ENCODE assay signal across 9 cellular contexts in genomic region chr9:111994831-111995458, GRCh38.
DNase-seq lines count a peak whose midpoint lies in the region; ATAC-seq and TF ChIP-seq lines count a peak whose summit lies in the region.
"Had no signal": no experiment of that assay in that cellular context is flagged by ENCODE, and none has a peak within 500 bp of the region (broad histone marks: within the 10 kb centered on the region; RNA-seq: fewer than 3 reads in every experiment).

No MANE protein-coding gene starts in this region.

- peak overlapping the region in 1 of 2 donors; percentile 50 for H3K27ac Mint-ChIP-seq in stimulated activated naive CD8-positive, alpha-beta T cell treated with anti-CD3 and anti-CD28 coated beads, Interleukin-15, amount 100 ng/mL, for 72 hours

- peaks cover 10% of the 10 kb centered on the region for H3K4me1 ChIP-seq in mammary epithelial cell (ENCODE audit: insufficient read depth, low read length)
- H3K4me1 ChIP-seq in breast epithelium = no peaks in the 10 kb centered on the region

- H3K27me3 ChIP-seq in mammary epithelial cell (ENCODE audit: insufficient read depth, low read length) (no peaks in the 10 kb centered on the region), breast epithelium (no peaks in the 10 kb centered on the region)

- H3K36me3 ChIP-seq in mammary epithelial cell (ENCODE audit: insufficient read depth, low read length) (no peaks in the 10 kb centered on the region), breast epithelium (no peaks in the 10 kb centered on the region)

- no peak for TF ChIP-seq POLR2A in breast epithelium (IDR thresholded peaks at IDR 0.05)

- no peak overlapping the region for H3K4me2 ChIP-seq in mammary epithelial cell (ENCODE audit: insufficient read depth, low read depth, low read length)
- H3K4me2 ChIP-seq: KMS-11 had no signal

- peaks cover 37% of the 10 kb centered on the region for H3K4me1 Mint-ChIP-seq in stimulated activated naive CD8-positive, alpha-beta T cell treated with anti-CD3 and anti-CD28 coated beads, Interleukin-15, amount 100 ng/mL, for 72 hours

- BruUV-seq in mammary epithelial cell (replicated peaks; lab: Mats Ljungman, UMichigan) = no TSS peak

- dilution Hi-C loops in mammary epithelial cell (cut with HindIII; ENCODE audit: low sequenced_read_pairs) = no loop called here

- in situ Hi-C loops in mammary epithelial cell (cut with MboI; ENCODE audit: low sequenced_read_pairs in 2 of 2) = no loop called here

- DNase-seq in mammary epithelial cell (peak; percentile 42), breast epithelium (ENCODE audit: low spot score in 2 of 2) (no peak), NOMO-1 (lab: John Stamatoyannopoulos, UW; ENCODE audit: unreplicated experiment in 2 of 2) (no peak), islet precursor cell (no peak), NCI-H526 (lab: John Stamatoyannopoulos, UW) (no peak)
- peak; percentile 9 for DNase-seq in central memory CD4-positive, alpha-beta T cell
- DNase-seq in stimulated activated naive CD8-positive, alpha-beta T cell treated with anti-CD3 and anti-CD28 coated beads, Interleukin-15, amount 100 ng/mL, for 72 hours = no peak

- ATAC-seq in HG03108 (IDR thresholded peaks at IDR 0.05; ENCODE audit: unreplicated experiment) = peak; percentile 61
- peak; percentile 68 for ATAC-seq in stimulated activated naive CD8-positive, alpha-beta T cell treated with anti-CD3 and anti-CD28 coated beads, Interleukin-15, amount 100 ng/mL, for 72 hours

- intact Hi-C loops in mammary epithelial cell (cut with micrococcal nuclease) (no loop called here), breast epithelium (cut with DNase I; ENCODE audit: low total_unique reads) (no loop called here)

- H3K9me3 ChIP-seq in mammary epithelial cell (replicated peaks; ENCODE audit: insufficient read depth, low read length) (peaks cover 2% of the 10 kb centered on the region), breast epithelium (no peaks in the 10 kb centered on the region)

- H3K9ac ChIP-seq in mammary epithelial cell (ENCODE audit: insufficient read depth, low read length) = no peak overlapping the region
- H3K9ac ChIP-seq: KMS-11 had no signal

- CTCF ChIA-PET in mammary epithelial cell (lab: Charles Lee; ENCODE audit: low non-redundant PET) = no interaction called here

- no peaks in the 10 kb centered on the region for H3K79me2 ChIP-seq in mammary epithelial cell (ENCODE audit: insufficient read depth, low read length)

- peak overlapping the region; percentile 40 to 41 for H3K4me3 Mint-ChIP-seq in stimulated activated naive CD8-positive, alpha-beta T cell treated with anti-CD3 and anti-CD28 coated beads, Interleukin-15, amount 100 ng/mL, for 72 hours

- TF ChIP-seq CTCF in mammary epithelial cell (conservative IDR thresholded peaks at IDR 0.05 in 1 of 2, IDR thresholded peaks at IDR 0.05 in 1 of 2; ENCODE audit: extremely low read depth in 1 of 2, insufficient read depth in 1 of 2, low read depth in 1 of 2, low read length in 2 of 2) = no peak
- no peak for TF ChIP-seq CTCF in breast epithelium (IDR thresholded peaks at IDR 0.05)

- H3K9me3 Mint-ChIP-seq in stimulated activated naive CD8-positive, alpha-beta T cell treated with anti-CD3 and anti-CD28 coated beads, Interleukin-15, amount 100 ng/mL, for 72 hours = peaks cover 0 to 14% of the 10 kb centered on the region in 2 donors

- H3K4me3 ChIP-seq in mammary epithelial cell (replicated peaks in 1 of 3; ENCODE audit: insufficient read depth in 1 of 3, low read depth in 2 of 3, low read length in 3 of 3) (no peak overlapping the region), breast epithelium (no peak overlapping the region)

- 96% methylated on average over 10 of the region's 10 CpGs for WGBS in mammary epithelial cell (ENCODE audit: low coverage, missing lambda C conversion rate)

- H2AFZ ChIP-seq in mammary epithelial cell (ENCODE audit: low read depth, low read length) = peak overlapping the region; percentile 12

- H4K20me1 ChIP-seq in mammary epithelial cell (ENCODE audit: insufficient read depth, low read length) = no peaks in the 10 kb centered on the region

- H3K27ac ChIP-seq in mammary epithelial cell (ENCODE audit: insufficient read depth, low read depth, low read length) (no peak overlapping the region), breast epithelium (no peak overlapping the region)
- H3K27ac ChIP-seq: KMS-11 had no signal

- H3K27me3 Mint-ChIP-seq in stimulated activated naive CD8-positive, alpha-beta T cell treated with anti-CD3 and anti-CD28 coated beads, Interleukin-15, amount 100 ng/mL, for 72 hours = no peaks in the 10 kb centered on the region

Comparison
In these comparisons a context has a peak if more than half of its experiments do, and no peak if none do; other contexts are left out.
1. DNase-seq: peak in mammary epithelial cell (single experiment) and central memory CD4-positive, alpha-beta T cell (single experiment); none in breast epithelium (0 of 2), stimulated activated naive CD8-positive, alpha-beta T cell treated with anti-CD3 and anti-CD28 coated beads, Interleukin-15, amount 100 ng/mL, for 72 hours (0 of 2), NOMO-1 (0 of 2), islet precursor cell (single experiment) and NCI-H526 (0 of 2).